Comparison of ENCODE assay signal across 25 cellular contexts in genomic region chr1:161161652-161162051, GRCh38. TPM values are rescaled to one million over a fixed set of nuclear protein-coding genes. Genes with fewer than 3 reads are reported as not detected.
A peak's percentile ranks its signal among the peaks of the same experiment; 100 is the strongest.
DNase-seq lines count a peak whose midpoint lies in the region; ATAC-seq and TF ChIP-seq lines count a peak whose summit lies in the region.
"Had no signal": no experiment of that assay in that cellular context is flagged by ENCODE, and none has a peak within 500 bp of the region (broad histone marks: within the 10 kb centered on the region; RNA-seq: fewer than 3 reads in every experiment).

No MANE protein-coding gene starts in this region.

- WGBS in mesodermal cell (ENCODE audit: insufficient coverage in 2 of 2), 2 experiments, result 91 to 92% methylated on average over 4 to 5 of the region's 5 CpGs

- H3K4me3 ChIP-seq in mesodermal cell (ENCODE audit: extremely low read depth, insufficient read depth, low read length, poor library complexity, severe bottlenecking), result no peak overlapping the region
- H3K4me3 ChIP-seq: esophagus squamous epithelium, GM23248, Peyer's patch, skin epidermis, tibial artery had no signal

- intact Hi-C loops in natural killer cell (cut with micrococcal nuclease), result no loop called here

- H3K4me3 Mint-ChIP-seq in natural killer cell treated with Interleukin-12 subunit alpha and Interleukin-12 subunit beta and Interleukin-15 and Interleukin-18, amount 100 ng/mL, for 72 hours, result peak overlapping the region; percentile 84
- no peak overlapping the region for H3K4me3 Mint-ChIP-seq in natural killer cell
- peak overlapping the region; percentile 93 for H3K4me3 Mint-ChIP-seq in T-helper 17 cell

- ATAC-seq in natural killer cell treated with Interleukin-12 subunit alpha and Interleukin-12 subunit beta and Interleukin-15 and Interleukin-18, amount 100 ng/mL, for 72 hours, result no peak
- ATAC-seq in natural killer cell (no peak), T-helper 17 cell (no peak)
- ATAC-seq: activated CD8-positive, alpha-beta memory T cell treated with anti-CD3 and anti-CD28 coated beads, Interleukin-2, amount 10 ng/mL, durations not matched to agents 7 days and 5 days; psoas muscle had no signal

- no peaks in the 10 kb centered on the region for H3K27me3 Mint-ChIP-seq in natural killer cell treated with Interleukin-12 subunit alpha and Interleukin-12 subunit beta and Interleukin-15 and Interleukin-18, amount 100 ng/mL, for 72 hours
- H3K27me3 Mint-ChIP-seq in natural killer cell (ENCODE audit: low read depth in 2 of 2), result no peaks in the 10 kb centered on the region
- no peaks in the 10 kb centered on the region for H3K27me3 Mint-ChIP-seq in T-helper 17 cell
- H3K27me3 Mint-ChIP-seq: activated CD8-positive, alpha-beta memory T cell treated with anti-CD3 and anti-CD28 coated beads, Interleukin-2, amount 10 ng/mL, durations not matched to agents 7 days and 5 days had no signal

- H3K4me1 ChIP-seq in mesodermal cell (ENCODE audit: control insufficient read depth, insufficient read depth, low read length, poor library complexity, severe bottlenecking), result peaks cover 11% of the 10 kb centered on the region

- DNase-seq in natural killer cell treated with Interleukin-12 subunit alpha and Interleukin-12 subunit beta and Interleukin-15 and Interleukin-18, amount 100 ng/mL, for 72 hours (ENCODE audit: low spot score), result no peak
- DNase-seq in natural killer cell, result no peak
- no peak for DNase-seq in T-helper 17 cell
- DNase-seq in ecto neural progenitor cell (ENCODE audit: low spot score), result no peak
- no peak for DNase-seq in AG08395 (ENCODE audit: low spot score)
- no peak for DNase-seq in KG1 (lab: John Stamatoyannopoulos, UW)
- DNase-seq: activated CD4-positive, CD25-positive, alpha-beta regulatory T cell treated with anti-CD3 and anti-CD28 coated beads, Interleukin-2, amount 50 U/mL, for 72 hours; activated CD8-positive, alpha-beta memory T cell treated with anti-CD3 and anti-CD28 coated beads, Interleukin-2, amount 10 ng/mL, durations not matched to agents 7 days and 5 days; activated gamma-delta T cell treated with Interleukin-2 at 50 U/mL for 16 hours; amygdala; COR-L47; effector CD8-positive, alpha-beta T cell; esophagus squamous epithelium; GM23248; kidney glomerular epithelial cell; NCI-H2029; NCI-H446; Peyer's patch; stimulated activated CD4-positive, alpha-beta T cell treated with anti-CD3 and anti-CD28 coated beads, Interleukin-2, amount 100 ng/mL, for 24 hours; stimulated activated naive CD4-positive, alpha-beta T cell treated with Interleukin-2 at 50 U/mL for 16 hours had no signal

- no peaks in the 10 kb centered on the region for H3K9me3 Mint-ChIP-seq in natural killer cell treated with Interleukin-12 subunit alpha and Interleukin-12 subunit beta and Interleukin-15 and Interleukin-18, amount 100 ng/mL, for 72 hours
- no peaks in the 10 kb centered on the region for H3K9me3 Mint-ChIP-seq in natural killer cell

- peaks cover 47 to 48% of the 10 kb centered on the region in 2 donors for H3K4me1 Mint-ChIP-seq in natural killer cell treated with Interleukin-12 subunit alpha and Interleukin-12 subunit beta and Interleukin-15 and Interleukin-18, amount 100 ng/mL, for 72 hours (ENCODE audit: low read depth in 2 of 2)
- peaks cover 44 to 68% of the 10 kb centered on the region in 2 donors for H3K4me1 Mint-ChIP-seq in natural killer cell
- peaks cover 55% of the 10 kb centered on the region for H3K4me1 Mint-ChIP-seq in T-helper 17 cell

- H3K27ac Mint-ChIP-seq in natural killer cell treated with Interleukin-12 subunit alpha and Interleukin-12 subunit beta and Interleukin-15 and Interleukin-18, amount 100 ng/mL, for 72 hours, result peak overlapping the region in 1 of 2 donors; percentile 29
- H3K27ac Mint-ChIP-seq in natural killer cell, result peak overlapping the region in 1 of 2 donors; percentile 97
- peak overlapping the region; percentile 97 for H3K27ac Mint-ChIP-seq in T-helper 17 cell

- TF ChIP-seq CTCF in natural killer cell (IDR thresholded peaks at IDR 0.05), result no peak

- H3K9me3 ChIP-seq in T-helper 17 cell (ENCODE audit: control insufficient read depth, low read length, poor library complexity, severe bottlenecking), result no peaks in the 10 kb centered on the region
- no peaks in the 10 kb centered on the region for H3K9me3 ChIP-seq in mesodermal cell (ENCODE audit: control insufficient read depth, low read length)
- H3K9me3 ChIP-seq: esophagus squamous epithelium, Peyer's patch, psoas muscle, tibial artery had no signal

- H3K27ac ChIP-seq in mesodermal cell (ENCODE audit: low read depth, low read length, severe bottlenecking), result peak overlapping the region; percentile 31
- H3K27ac ChIP-seq: esophagus squamous epithelium, GM23248, KMS-11, Peyer's patch, psoas muscle, tibial artery had no signal

- H3K36me3 ChIP-seq in mesodermal cell (ENCODE audit: control insufficient read depth, insufficient read depth, low read length), result peaks cover 59% of the 10 kb centered on the region

- peaks cover 19% of the 10 kb centered on the region for H3K36me3 Mint-ChIP-seq in natural killer cell treated with Interleukin-12 subunit alpha and Interleukin-12 subunit beta and Interleukin-15 and Interleukin-18, amount 100 ng/mL, for 72 hours
- H3K36me3 Mint-ChIP-seq in natural killer cell (peaks cover 12% of the 10 kb centered on the region), T-helper 17 cell (ENCODE audit: low read depth) (peaks cover 12% of the 10 kb centered on the region)

RNA-seq across cellular contexts. Expression of gene USP21, which starts 2.4 kb away (rescaled TPM):
- 10 to 100 TPM; 21.2 to 29.0 TPM for total RNA-seq in natural killer cell treated with Interleukin-12 subunit alpha and Interleukin-12 subunit beta and Interleukin-15 and Interleukin-18, amount 100 ng/mL, for 72 hours
- total RNA-seq in natural killer cell, result 10 to 100 TPM; 31.6 to 40.3 (median 35.3) TPM
- 10 to 100 TPM; 35.9 to 37.0 TPM for total RNA-seq in T-helper 17 cell
- 32.7 TPM for polyA plus RNA-seq in mesodermal cell (2013, experiment 1 of 2)
- polyA plus RNA-seq in mesodermal cell (2013, experiment 2 of 2), result 29.0 TPM

RNA-seq across cellular contexts. Expression of gene PPOX, which starts 4.6 kb away (rescaled TPM):
- 10 to 100 TPM; 25.7 to 30.3 TPM for total RNA-seq in natural killer cell treated with Interleukin-12 subunit alpha and Interleukin-12 subunit beta and Interleukin-15 and Interleukin-18, amount 100 ng/mL, for 72 hours
- total RNA-seq in natural killer cell, result 10 to 100 TPM; 45.5 to 66.3 (median 57.4) TPM
- 10 to 100 TPM; 40.4 to 43.7 TPM for total RNA-seq in T-helper 17 cell
- polyA plus RNA-seq in mesodermal cell (2013, experiment 1 of 2), result 31.7 TPM
- polyA plus RNA-seq in mesodermal cell (2013, experiment 2 of 2), result 20.6 TPM

RNA-seq across cellular contexts. Expression of gene UFC1, which starts 7.9 kb away (rescaled TPM):
- total RNA-seq in natural killer cell treated with Interleukin-12 subunit alpha and Interleukin-12 subunit beta and Interleukin-15 and Interleukin-18, amount 100 ng/mL, for 72 hours, result 100 to 1,000 TPM; 100 to 114 TPM
- total RNA-seq in natural killer cell, result 100 to 1,000 TPM; 109 to 155 (median 117) TPM
- total RNA-seq in T-helper 17 cell, result 100 to 1,000 TPM; 152 to 154 TPM
- 81.7 TPM for polyA plus RNA-seq in mesodermal cell (2013, experiment 1 of 2)
- polyA plus RNA-seq in mesodermal cell (2013, experiment 2 of 2), result 88.0 TPM

RNA-seq across cellular contexts. Expression of gene B4GALT3, which starts 15.7 kb away (rescaled TPM):
- total RNA-seq in natural killer cell treated with Interleukin-12 subunit alpha and Interleukin-12 subunit beta and Interleukin-15 and Interleukin-18, amount 100 ng/mL, for 72 hours, result 10 to 100 TPM; 61.7 to 75.0 TPM
- total RNA-seq in natural killer cell, result 10 to 100 TPM; 58.4 to 62.2 (median 59.4) TPM
- 10 to 100 TPM; 43.7 to 49.2 TPM for total RNA-seq in T-helper 17 cell
- polyA plus RNA-seq in mesodermal cell (2013, experiment 1 of 2), result 46.1 TPM
- 41.4 TPM for polyA plus RNA-seq in mesodermal cell (2013, experiment 2 of 2)

RNA-seq across cellular contexts. Expression of gene DEDD, which starts 29.2 kb away (rescaled TPM):
- 10 to 100 TPM; 34.9 to 42.5 TPM for total RNA-seq in natural killer cell treated with Interleukin-12 subunit alpha and Interleukin-12 subunit beta and Interleukin-15 and Interleukin-18, amount 100 ng/mL, for 72 hours
- total RNA-seq in natural killer cell (10 to 100 TPM; 40.6 to 44.0 (median 43.0) TPM), T-helper 17 cell (10 to 100 TPM; 32.9 to 40.0 TPM)
- 35.7 TPM for polyA plus RNA-seq in mesodermal cell (2013, experiment 1 of 2)
- polyA plus RNA-seq in mesodermal cell (2013, experiment 2 of 2), result 30.6 TPM
